Comparison of ENCODE assay signal across 8 cellular contexts in the genomic region with DNA sequence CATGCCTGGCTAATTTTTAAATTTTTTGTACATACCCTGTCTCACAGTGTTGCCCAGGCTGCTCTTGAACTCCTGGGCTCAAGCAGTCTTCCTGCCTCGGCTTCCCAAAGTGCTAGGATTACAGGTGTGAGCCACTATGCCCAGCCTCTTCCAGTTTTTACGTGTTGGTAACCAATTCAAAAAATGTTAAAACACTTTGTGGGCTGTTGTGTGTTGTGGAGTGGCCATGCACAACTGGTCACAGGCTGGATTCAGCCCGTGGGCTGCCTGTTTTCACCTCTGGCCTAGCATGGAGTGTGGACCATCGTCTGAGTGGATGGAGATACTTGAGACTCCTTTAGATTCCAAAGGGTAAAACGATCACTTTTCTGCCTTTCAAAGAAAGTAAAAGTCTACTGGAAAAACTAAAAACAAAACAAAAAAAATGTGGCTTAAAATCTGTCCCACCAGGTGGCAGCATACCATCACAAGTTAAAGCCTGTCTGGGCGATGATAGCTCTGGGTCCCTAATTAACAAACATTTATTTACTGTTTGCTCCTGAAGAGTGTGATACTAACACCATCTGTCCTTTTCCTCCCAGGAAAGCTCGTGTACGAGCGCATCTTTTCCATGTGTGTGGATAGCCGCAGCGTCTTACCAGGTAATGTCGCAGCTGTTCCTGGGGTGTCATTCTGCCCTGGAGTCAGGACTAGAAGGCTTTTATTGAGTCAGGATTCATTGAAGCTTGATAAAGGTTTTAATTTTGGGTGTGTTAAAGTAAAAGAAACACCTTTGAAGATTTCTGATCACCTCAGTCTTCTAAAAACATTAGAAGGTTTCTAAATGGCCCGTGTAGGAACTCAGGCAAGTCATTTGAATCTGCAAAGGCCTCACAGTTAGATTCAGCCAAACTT. TPM values are rescaled to one million over a fixed set of nuclear protein-coding genes. Genes with fewer than 3 reads are reported as not detected.
DNase-seq lines count a peak whose midpoint lies in the region; ATAC-seq lines count a peak whose summit lies in the region.

No MANE protein-coding gene starts in this region.

- no peaks in the 10 kb centered on the region for H3K9me3 ChIP-seq in SK-N-MC (ENCODE audit: low read depth, low read length)

- H3K4me3 ChIP-seq in SK-N-MC, result no peak overlapping the region

- H3K27ac ChIP-seq in SK-N-MC, result no peak overlapping the region

- DNase-seq in NCI-H1105 treated with DMSO at 0.1 percent for 48 hours (lab: John Stamatoyannopoulos, UW) (peak; percentile 32), NCI-H1105 (lab: John Stamatoyannopoulos, UW) (no peak), HuH-7.5 (ENCODE audit: low spot score) (peak; percentile 30), SK-N-MC (ENCODE audit: low read depth, low spot score) (peak; percentile 12), dermis microvascular lymphatic vessel endothelial cell (ENCODE audit: low read depth in 2 of 2) (peak; percentile 47 to 61), myocyte (ENCODE audit: low read depth) (peak; percentile 31), ureter (ENCODE audit: low spot score) (no peak)

- no peaks in the 10 kb centered on the region for H3K36me3 ChIP-seq in SK-N-MC (ENCODE audit: insufficient read depth, low read length)

- ATAC-seq in HG03354 (IDR thresholded peaks at IDR 0.05; ENCODE audit: poor library complexity, severe bottlenecking, unreplicated experiment), result no peak

- H3K9ac ChIP-seq in SK-N-MC (ENCODE audit: insufficient read length), result peak overlapping the region; percentile 56

RNA-seq across cellular contexts. Expression of gene VPS35L, which starts 45.8 kb away (rescaled TPM):
- total RNA-seq in dermis microvascular lymphatic vessel endothelial cell (33.2 and 45.4 TPM in 2 replicates), myocyte (30.8 and 32.8 TPM in 2 replicates), ureter (76.4 TPM)
- 46.4 TPM for polyA plus RNA-seq in myocyte (2012)

Comparison
In these comparisons a context has a peak if more than half of its experiments do, and no peak if none do; other contexts are left out.
1. DNase-seq: peak in NCI-H1105 treated with DMSO at 0.1 percent for 48 hours (single experiment), HuH-7.5 (single experiment), SK-N-MC (single experiment), dermis microvascular lymphatic vessel endothelial cell (2 of 2) and myocyte (single experiment); none in NCI-H1105 (single experiment) and ureter (single experiment).